Comparison of ENCODE assay signal across 6 cellular contexts in genomic region chr17:41810659-41811548, GRCh38. TPM values are rescaled to one million over a fixed set of nuclear protein-coding genes. Genes with fewer than 3 reads are reported as not detected.
DNase-seq lines count a peak whose midpoint lies in the region; ATAC-seq and TF ChIP-seq lines count a peak whose summit lies in the region.

No MANE protein-coding gene starts in this region.

- peaks cover 23% of the 10 kb centered on the region for H3K36me3 ChIP-seq in HUES64 (ENCODE audit: insufficient read depth, low read length)

- H3K27ac ChIP-seq in HUES64 (ENCODE audit: low read depth, low read length) = no peak overlapping the region

- peak; percentile 1 for ATAC-seq in omental fat pad (ENCODE audit: low FRiP score)
- ATAC-seq in HG03139 (IDR thresholded peaks at IDR 0.05; ENCODE audit: unreplicated experiment) = no peak
- ATAC-seq in GM18520 (IDR thresholded peaks at IDR 0.05; ENCODE audit: unreplicated experiment) = no peak

- H3K9ac ChIP-seq in HUES64 (ENCODE audit: low read depth, low read length) = peak overlapping the region; percentile 78

- peaks cover 9% of the 10 kb centered on the region; the same call in 1 of the 2 replicates for H3K27me3 ChIP-seq in HUES64 (ENCODE audit: insufficient read depth, low read length)

- no peak for TF ChIP-seq CTCF in cardiac fibroblast (IDR thresholded peaks at IDR 0.05; ENCODE audit: low read depth, low read length)
- TF ChIP-seq CTCF in omental fat pad (IDR thresholded peaks at IDR 0.05) = no peak

- WGBS in HUES64 = 20% methylated on average over 58 of the region's 58 CpGs

- H3K4me3 ChIP-seq in HUES64 (ENCODE audit: low read length) (peak overlapping the region; percentile 81), cardiac fibroblast (replicated peaks in 1 of 2; ENCODE audit: low read depth in 2 of 2, low read length in 2 of 2) (peak overlapping the region; percentile 77 to 82)

- no peaks in the 10 kb centered on the region for H3K9me3 ChIP-seq in HUES64 (ENCODE audit: insufficient read depth, low read depth, low read length)

- peaks cover 11% of the 10 kb centered on the region for H3K4me1 ChIP-seq in HUES64 (ENCODE audit: insufficient read depth, low read length)

- DNase-seq in cardiac fibroblast (ENCODE audit: low read depth in 2 of 2) (no peak), omental fat pad (ENCODE audit: low spot score) (no peak), NOMO-1 treated with DMSO at 0.1 percent for 48 hours (lab: John Stamatoyannopoulos, UW; ENCODE audit: unreplicated experiment) (no peak)

RNA-seq across cellular contexts. Expression of gene P3H4, which starts 0.8 kb away (rescaled TPM):
- polyA plus RNA-seq in HUES64 (2013, experiment 1 of 2) = 18.0 TPM
- polyA plus RNA-seq in HUES64 (2013, experiment 2 of 2) = 22.3 TPM
- 10 to 100 TPM in 2 of 4 donors, 1 to 10 TPM in 2; 6.6 to 15.6 (median 10.0) TPM for total RNA-seq in omental fat pad

RNA-seq across cellular contexts. Expression of gene FKBP10, which starts 1.9 kb away (rescaled TPM):
- polyA plus RNA-seq in HUES64 (2013, experiment 1 of 2) = 108 TPM
- 105 TPM for polyA plus RNA-seq in HUES64 (2013, experiment 2 of 2)
- 10 to 100 TPM; 30.5 to 53.1 (median 42.3) TPM for total RNA-seq in omental fat pad

RNA-seq across cellular contexts. Expression of gene JUP, which starts 24.4 kb away (rescaled TPM):
- 61.3 TPM for polyA plus RNA-seq in HUES64 (2013, experiment 1 of 2)
- 64.8 TPM for polyA plus RNA-seq in HUES64 (2013, experiment 2 of 2)
- total RNA-seq in omental fat pad = 10 to 100 TPM; 34.8 to 84.5 (median 39.0) TPM

RNA-seq across cellular contexts. Expression of gene NT5C3B, which starts 25.1 kb away (rescaled TPM):
- 60.6 TPM for polyA plus RNA-seq in HUES64 (2013, experiment 1 of 2)
- polyA plus RNA-seq in HUES64 (2013, experiment 2 of 2) = 57.7 TPM
- 10 to 100 TPM; 35.5 to 65.9 (median 42.5) TPM for total RNA-seq in omental fat pad

RNA-seq across cellular contexts. Expression of gene KLHL10, which starts 26.7 kb away (rescaled TPM):
- polyA plus RNA-seq in HUES64 (2013, experiment 1 of 2) = 0.10 TPM
- polyA plus RNA-seq in HUES64 (2013, experiment 2 of 2) = not detected
- total RNA-seq in omental fat pad = under 1 TPM in 3 of 4 donors, not detected in 1; 0.44 to 0.72 (median 0.63) TPM
